Comparison of ENCODE assay signal across 18 cellular contexts in the genomic region with DNA sequence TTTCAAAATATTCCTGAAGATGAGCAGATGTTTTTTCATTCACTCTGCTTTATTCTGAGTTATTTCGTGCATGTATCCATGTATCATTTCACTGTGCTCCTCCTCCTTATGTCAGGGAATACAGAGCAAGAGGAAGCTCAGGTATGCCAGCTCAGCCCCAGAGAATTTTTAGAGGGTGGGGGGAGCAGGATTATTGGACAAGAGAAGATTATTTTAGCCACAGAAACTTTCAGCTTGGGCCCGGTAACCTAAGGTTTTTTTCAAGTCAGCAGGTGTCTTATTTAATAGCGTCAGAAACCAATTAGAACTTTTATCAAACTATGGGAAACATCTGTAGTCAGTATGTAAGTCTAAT.
A peak's percentile ranks its signal among the peaks of the same experiment; 100 is the strongest.
DNase-seq lines count a peak whose midpoint lies in the region; ATAC-seq, FAIRE-seq and TF ChIP-seq lines count a peak whose summit lies in the region.
"Had no signal": no experiment of that assay in that cellular context is flagged by ENCODE, and none has a peak within 500 bp of the region (broad histone marks: within the 10 kb centered on the region; RNA-seq: fewer than 3 reads in every experiment).

No MANE protein-coding gene starts in this region.

- no peak for TF ChIP-seq CTCF in mammary epithelial cell (conservative IDR thresholded peaks at IDR 0.05 in 1 of 2, IDR thresholded peaks at IDR 0.05 in 1 of 2; ENCODE audit: extremely low read depth in 1 of 2, insufficient read depth in 1 of 2, low read depth in 1 of 2, low read length in 2 of 2)
- no peak for TF ChIP-seq CTCF in breast epithelium (IDR thresholded peaks at IDR 0.05)
- TF ChIP-seq CTCF in OCI-LY1 (IDR thresholded peaks at IDR 0.05; ENCODE audit: low read length): no peak
- TF ChIP-seq CTCF in H1 (IDR thresholded peaks at IDR 0.05; ENCODE audit: control extremely low read depth in 1 of 3, insufficient read depth in 1 of 3, low read depth in 1 of 3, low read length in 3 of 3): no peak

- H3K79me2 ChIP-seq in mammary epithelial cell (ENCODE audit: insufficient read depth, low read length) (no peaks in the 10 kb centered on the region), OCI-LY1 (ENCODE audit: insufficient read depth, low read length) (no peaks in the 10 kb centered on the region), H1 (ENCODE audit: control insufficient read depth in 1 of 2, insufficient read depth in 2 of 2, low read length in 2 of 2) (no peaks in the 10 kb centered on the region)

- no peaks in the 10 kb centered on the region for H3K9me3 Mint-ChIP-seq in stimulated activated memory B cell treated with anti-CD40 and anti-IgM and Interleukin-4, amounts not matched to agents 10 μg/mL and 1 μg/mL and 100 μg/mL, for 72 hours
- H3K9me3 Mint-ChIP-seq: CD4-positive, alpha-beta T cell; stimulated activated effector memory CD8-positive, alpha-beta T cell treated with anti-CD3 and anti-CD28 coated beads, Interleukin-12 subunit alpha, Interleukin-12 subunit beta, amount 100 ng/mL, for 72 hours had no signal

- H3K36me3 ChIP-seq in mammary epithelial cell (ENCODE audit: insufficient read depth, low read length) (no peaks in the 10 kb centered on the region), breast epithelium (no peaks in the 10 kb centered on the region), OCI-LY1 (ENCODE audit: insufficient read depth, low read length) (no peaks in the 10 kb centered on the region), H1 (ENCODE audit: control insufficient read depth in 2 of 4, insufficient read depth in 4 of 4, low read length in 3 of 4) (no peaks in the 10 kb centered on the region)
- H3K36me3 ChIP-seq: ovary, upper lobe of left lung had no signal

- no peak overlapping the region for H3K18ac ChIP-seq in H1 (ENCODE audit: extremely low read depth, low read length)

- ATAC-seq in stimulated activated memory B cell treated with anti-CD40 and anti-IgM and Interleukin-4, amounts not matched to agents 10 μg/mL and 1 μg/mL and 100 μg/mL, for 72 hours: no peak
- ATAC-seq: activated CD4-positive, CD25-positive, alpha-beta regulatory T cell treated with anti-CD3 and anti-CD28 coated beads, Interleukin-2, amount 50 U/mL, for 24 hours; Panc1; stimulated activated effector memory CD8-positive, alpha-beta T cell treated with anti-CD3 and anti-CD28 coated beads, Interleukin-12 subunit alpha, Interleukin-12 subunit beta, amount 100 ng/mL, for 72 hours had no signal

- H3K4me3 Mint-ChIP-seq in stimulated activated memory B cell treated with anti-CD40 and anti-IgM and Interleukin-4, amounts not matched to agents 10 μg/mL and 1 μg/mL and 100 μg/mL, for 72 hours: peak overlapping the region; percentile 87
- H3K4me3 Mint-ChIP-seq: CD4-positive, alpha-beta T cell; stimulated activated effector memory CD8-positive, alpha-beta T cell treated with anti-CD3 and anti-CD28 coated beads, Interleukin-12 subunit alpha, Interleukin-12 subunit beta, amount 100 ng/mL, for 72 hours had no signal

- H3K27ac ChIP-seq in mammary epithelial cell (ENCODE audit: insufficient read depth, low read depth, low read length) (no peak overlapping the region), breast epithelium (no peak overlapping the region), OCI-LY1 (ENCODE audit: low read depth, low read length, poor library complexity, severe bottlenecking) (peak overlapping the region; percentile 28), H1 (ENCODE audit: low read depth, low read length) (no peak overlapping the region)
- H3K27ac ChIP-seq: ovary, upper lobe of left lung had no signal

- H3K9me3 ChIP-seq in mammary epithelial cell (replicated peaks; ENCODE audit: insufficient read depth, low read length): no peaks in the 10 kb centered on the region
- no peaks in the 10 kb centered on the region for H3K9me3 ChIP-seq in breast epithelium
- no peaks in the 10 kb centered on the region for H3K9me3 ChIP-seq in OCI-LY1 (ENCODE audit: low read length)
- no peaks in the 10 kb centered on the region for H3K9me3 ChIP-seq in H1 (ENCODE audit: insufficient read depth in 2 of 2, low read depth in 1 of 2, low read length in 1 of 2)
- H3K9me3 ChIP-seq: ovary, upper lobe of left lung had no signal

- H2AK5ac ChIP-seq in H1 (ENCODE audit: low read depth, low read length): no peak overlapping the region

- H2AFZ ChIP-seq in mammary epithelial cell (ENCODE audit: low read depth, low read length): peak overlapping the region; percentile 31
- peak overlapping the region; percentile 95 for H2AFZ ChIP-seq in OCI-LY1 (ENCODE audit: low read length)
- no peak overlapping the region for H2AFZ ChIP-seq in H1 (ENCODE audit: low read length)

- H2BK5ac ChIP-seq in H1 (ENCODE audit: low read depth, low read length): no peak overlapping the region

- no peaks in the 10 kb centered on the region for H3K23me2 ChIP-seq in H1 (ENCODE audit: low read depth, low read length)

- H3K56ac ChIP-seq in H1 (replicated peaks; ENCODE audit: insufficient read length, low read depth, low read length): no peak overlapping the region

- no peak overlapping the region for H3K4me3 ChIP-seq in mammary epithelial cell (replicated peaks in 1 of 3; ENCODE audit: insufficient read depth in 1 of 3, low read depth in 2 of 3, low read length in 3 of 3)
- H3K4me3 ChIP-seq in breast epithelium: no peak overlapping the region
- peak overlapping the region; percentile 34 for H3K4me3 ChIP-seq in OCI-LY1 (ENCODE audit: low read depth, low read length, poor library complexity, severe bottlenecking)
- H3K4me3 ChIP-seq in H1 (ENCODE audit: extremely low read depth in 1 of 4, insufficient read depth in 2 of 4, low read depth in 3 of 4, low read length in 4 of 4): no peak overlapping the region
- H3K4me3 ChIP-seq: ovary, upper lobe of left lung had no signal

- H3K36me3 Mint-ChIP-seq in stimulated activated memory B cell treated with anti-CD40 and anti-IgM and Interleukin-4, amounts not matched to agents 10 μg/mL and 1 μg/mL and 100 μg/mL, for 72 hours: peaks cover 12% of the 10 kb centered on the region
- H3K36me3 Mint-ChIP-seq: stimulated activated effector memory CD8-positive, alpha-beta T cell treated with anti-CD3 and anti-CD28 coated beads, Interleukin-12 subunit alpha, Interleukin-12 subunit beta, amount 100 ng/mL, for 72 hours had no signal

- no peak overlapping the region for H2BK12ac ChIP-seq in H1 (ENCODE audit: low read depth, low read length)

- H3K14ac ChIP-seq in H1 (ENCODE audit: insufficient read length): no peak overlapping the region

- no peak overlapping the region for H4K8ac ChIP-seq in H1 (ENCODE audit: extremely low read depth, insufficient read depth, low read length)

- H3K27me3 Mint-ChIP-seq in stimulated activated memory B cell treated with anti-CD40 and anti-IgM and Interleukin-4, amounts not matched to agents 10 μg/mL and 1 μg/mL and 100 μg/mL, for 72 hours: no peaks in the 10 kb centered on the region
- H3K27me3 Mint-ChIP-seq: CD4-positive, alpha-beta T cell had no signal

- H4K20me1 ChIP-seq in mammary epithelial cell (ENCODE audit: insufficient read depth, low read length) (no peaks in the 10 kb centered on the region), OCI-LY1 (ENCODE audit: insufficient read depth, low read length) (no peaks in the 10 kb centered on the region), H1 (replicated peaks in 1 of 2; ENCODE audit: control insufficient read depth in 1 of 2, insufficient read depth in 2 of 2, low read length in 2 of 2) (peaks cover 0 to 2% of the 10 kb centered on the region in 2 experiments)

- no peak overlapping the region for H2BK120ac ChIP-seq in H1 (replicated peaks; ENCODE audit: low read depth, low read length)

- H3K4me2 ChIP-seq in mammary epithelial cell (ENCODE audit: insufficient read depth, low read depth, low read length) (no peak overlapping the region), OCI-LY1 (ENCODE audit: low read length) (peak overlapping the region; percentile 60), H1 (ENCODE audit: insufficient read depth in 1 of 2, low read depth in 2 of 2, low read length in 2 of 2) (no peak overlapping the region)

- TF ChIP-seq RAD21 in H1 (IDR thresholded peaks at IDR 0.05 in 1 of 2, conservative IDR thresholded peaks at IDR 0.05 in 1 of 2; ENCODE audit: low read depth in 2 of 2, low read length in 2 of 2): no peak

- no peaks in the 10 kb centered on the region for H3F3A ChIP-seq in OCI-LY1 (ENCODE audit: insufficient read depth, low read length)

- FAIRE-seq in H1 (lab: Jason Lieb, UNC): peak; percentile 45

- POLR2A ChIA-PET in H1 (lab: Charles Lee; ENCODE audit: partially characterized antibody): interaction anchor here (1.6 kb wide), 1 partner anchor 27 kb away, joined by 5 read pairs; no protein-coding TSS in a partner anchor

- no peak overlapping the region for H4K91ac ChIP-seq in H1 (replicated peaks; ENCODE audit: insufficient read length, low read length)

- BruUV-seq in mammary epithelial cell (replicated peaks; lab: Mats Ljungman, UMichigan): no TSS peak

- TF ChIP-seq EP300 in H1 (IDR thresholded peaks at IDR 0.05; ENCODE audit: borderline replicate concordance in 1 of 2, low read depth in 2 of 2, low read length in 2 of 2): no peak

- intact Hi-C loops in mammary epithelial cell (cut with micrococcal nuclease) (no loop called here), breast epithelium (cut with DNase I; ENCODE audit: low total_unique reads) (no loop called here)

- H3K27me3 ChIP-seq in mammary epithelial cell (ENCODE audit: insufficient read depth, low read length) (no peaks in the 10 kb centered on the region), breast epithelium (no peaks in the 10 kb centered on the region), OCI-LY1 (ENCODE audit: insufficient read depth, low read length) (no peaks in the 10 kb centered on the region), H1 (replicated peaks in 1 of 4; ENCODE audit: control insufficient read depth in 3 of 4, extremely low read depth in 1 of 4, insufficient read depth in 3 of 4, low read length in 3 of 4) (no peaks in the 10 kb centered on the region)
- H3K27me3 ChIP-seq: ovary, upper lobe of left lung had no signal

- no peaks in the 10 kb centered on the region for H3K9me2 ChIP-seq in OCI-LY1 (ENCODE audit: low read depth, low read length)

- H2BK20ac ChIP-seq in H1 (ENCODE audit: low read length): no peak overlapping the region

- CTCF ChIA-PET in mammary epithelial cell (lab: Charles Lee; ENCODE audit: low non-redundant PET): no interaction called here
- CTCF ChIA-PET in H1 (lab: Charles Lee; ENCODE audit: partially characterized antibody): interaction anchor here (1.1 to 2.2 kb wide), 6 partner anchors 34 to 316 kb away, joined by 4 to 14 read pairs (median 6); no protein-coding TSS in a partner anchor

- DNase-seq in mammary epithelial cell (no peak), breast epithelium (ENCODE audit: low spot score in 2 of 2) (no peak), H1 (ENCODE audit: low read depth in 1 of 2, low spot score in 2 of 2) (no peak), NCI-H446 treated with DMSO at 0.1 percent for 48 hours (lab: John Stamatoyannopoulos, UW) (no peak), NCI-H187 treated with DMSO at 0.1 percent for 48 hours (lab: John Stamatoyannopoulos, UW) (no peak)
- DNase-seq in stimulated activated CD4-positive, alpha-beta T cell treated with anti-CD3 and anti-CD28 coated beads, Interleukin-2, amount 100 ng/mL, for 48 hours: no peak
- DNase-seq: activated gamma-delta T cell treated with Interleukin-2 at 50 U/mL for 16 hours; CD4-positive, alpha-beta T cell; cortex of kidney; islet precursor cell; ovary; SW 1271; upper lobe of left lung had no signal

- WGBS in mammary epithelial cell (ENCODE audit: low coverage, missing lambda C conversion rate): 93% methylated on average over 3 of the region's 3 CpGs
- WGBS in H1 (ENCODE audit: extremely low coverage in 1 of 2, insufficient coverage in 1 of 2, insufficient read length in 1 of 2, insufficient replicate concordance in 2 of 2, low coverage in 1 of 2, low lambda C conversion rate in 2 of 2, missing lambda C conversion rate in 1 of 2), 2 experiments: 58% methylated on average over 3 of the region's 3 CpGs; no CpG with 5 or more reads in 1 of the 2 experiments

- H3K27ac Mint-ChIP-seq in stimulated activated memory B cell treated with anti-CD40 and anti-IgM and Interleukin-4, amounts not matched to agents 10 μg/mL and 1 μg/mL and 100 μg/mL, for 72 hours: peak overlapping the region; percentile 95
- H3K27ac Mint-ChIP-seq: CD4-positive, alpha-beta T cell; stimulated activated effector memory CD8-positive, alpha-beta T cell treated with anti-CD3 and anti-CD28 coated beads, Interleukin-12 subunit alpha, Interleukin-12 subunit beta, amount 100 ng/mL, for 72 hours had no signal

- no peaks in the 10 kb centered on the region for H3K4me1 ChIP-seq in mammary epithelial cell (ENCODE audit: insufficient read depth, low read length)
- H3K4me1 ChIP-seq in breast epithelium: no peaks in the 10 kb centered on the region
- H3K4me1 ChIP-seq in OCI-LY1 (ENCODE audit: insufficient read depth, low read length, severe bottlenecking): peaks cover 31% of the 10 kb centered on the region
- H3K4me1 ChIP-seq in H1 (replicated peaks in 1 of 4; ENCODE audit: control insufficient read depth in 3 of 4, insufficient read depth in 4 of 4, low read length in 3 of 4): peaks cover 1 to 30% (median 12%) of the 10 kb centered on the region in 4 experiments; a peak in 6 of 7 replicates

- dilution Hi-C loops in mammary epithelial cell (cut with HindIII; ENCODE audit: low sequenced_read_pairs): no loop called here

- TF ChIP-seq POLR2A in breast epithelium (IDR thresholded peaks at IDR 0.05) (no peak), H1 (IDR thresholded peaks at IDR 0.05; ENCODE audit: control extremely low read depth in 1 of 2, low read depth in 2 of 2, low read length in 2 of 2) (no peak)

- no peak overlapping the region for H3K9ac ChIP-seq in mammary epithelial cell (ENCODE audit: insufficient read depth, low read length)
- H3K9ac ChIP-seq in OCI-LY1 (ENCODE audit: low read length): 0 out of 2 replicates have a peak overlapping the region, but pooled peaks have one; percentile 34
- H3K9ac ChIP-seq in H1 (replicated peaks in 1 of 4; ENCODE audit: extremely low read depth in 1 of 4, low read depth in 3 of 4, low read length in 3 of 4): no peak overlapping the region

- in situ Hi-C loops in mammary epithelial cell (cut with MboI; ENCODE audit: low sequenced_read_pairs in 2 of 2): no loop called here

- H3K4ac ChIP-seq in H1 (replicated peaks; ENCODE audit: insufficient read length, low read depth, low read length): no peak overlapping the region

- H2BK15ac ChIP-seq in H1 (ENCODE audit: low read length): no peak overlapping the region

- H3K4me1 Mint-ChIP-seq in stimulated activated memory B cell treated with anti-CD40 and anti-IgM and Interleukin-4, amounts not matched to agents 10 μg/mL and 1 μg/mL and 100 μg/mL, for 72 hours: peaks cover 19% of the 10 kb centered on the region
- H3K4me1 Mint-ChIP-seq: stimulated activated effector memory CD8-positive, alpha-beta T cell treated with anti-CD3 and anti-CD28 coated beads, Interleukin-12 subunit alpha, Interleukin-12 subunit beta, amount 100 ng/mL, for 72 hours had no signal

- no peak overlapping the region for H4K5ac ChIP-seq in H1 (ENCODE audit: insufficient read length, low read depth, low read length)

- H3K79me1 ChIP-seq in H1 (ENCODE audit: low read depth, low read length): no peaks in the 10 kb centered on the region

- no peak overlapping the region for H3K23ac ChIP-seq in H1 (ENCODE audit: insufficient read length)
